Comparison of ENCODE assay signal across 9 cellular contexts in the genomic region with DNA sequence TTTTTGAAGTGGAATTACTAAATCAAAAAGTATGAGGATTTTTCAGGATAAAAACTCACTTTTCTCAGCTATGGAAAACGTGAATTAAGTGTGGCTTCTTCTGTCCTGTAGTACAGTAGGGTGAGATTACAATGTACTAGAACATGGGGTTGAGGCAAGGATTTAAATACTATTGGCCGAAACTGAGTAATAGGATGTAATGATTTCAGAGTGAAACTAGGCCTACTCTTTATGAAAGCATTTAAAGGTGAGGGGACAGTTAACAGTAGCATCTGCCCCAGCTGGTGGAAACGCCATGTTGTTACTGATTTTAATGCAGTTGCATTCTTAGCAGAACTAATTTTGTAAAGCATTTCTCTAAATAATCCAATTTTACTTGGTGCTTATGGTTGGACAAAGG.
"Had no signal": no experiment of that assay in that cellular context is flagged by ENCODE, and none has a peak within 500 bp of the region (broad histone marks: within the 10 kb centered on the region; RNA-seq: fewer than 3 reads in every experiment).

No MANE protein-coding gene starts in this region.

- H3K4me2 ChIP-seq: KMS-11 had no signal

- H3K9ac ChIP-seq: KMS-11 had no signal

- FAIRE-seq: HepG2, HTR-8/SVneo, K562 had no signal

- H3K4me3 Mint-ChIP-seq: IgD-negative memory B cell had no signal

- H3K4me1 Mint-ChIP-seq: IgD-negative memory B cell had no signal

- H3K27me3 Mint-ChIP-seq: IgD-negative memory B cell had no signal

- H3K27ac Mint-ChIP-seq: IgD-negative memory B cell had no signal

- H3K27ac ChIP-seq: HL-60, KMS-11 had no signal

- ATAC-seq: HepG2, K562 had no signal

- H3K4me3 ChIP-seq: K562 had no signal

- DNase-seq: IMR-90, KBM-7, KG1 had no signal
